ENCODE assay signal across 1 cellular context in genomic region chr17:57902800-57903759, GRCh38.
A peak's percentile ranks its signal among the peaks of the same experiment; 100 is the strongest.
TF ChIP-seq lines count a peak whose summit lies in the region.

No MANE protein-coding gene starts in this region.

TF ChIP-seq in HepG2, 621 proteins besides CTCF, POLR2A, EP300 and RAD21 (continued from another document and continues in another):
- TF ChIP-seq, protein P1, sequence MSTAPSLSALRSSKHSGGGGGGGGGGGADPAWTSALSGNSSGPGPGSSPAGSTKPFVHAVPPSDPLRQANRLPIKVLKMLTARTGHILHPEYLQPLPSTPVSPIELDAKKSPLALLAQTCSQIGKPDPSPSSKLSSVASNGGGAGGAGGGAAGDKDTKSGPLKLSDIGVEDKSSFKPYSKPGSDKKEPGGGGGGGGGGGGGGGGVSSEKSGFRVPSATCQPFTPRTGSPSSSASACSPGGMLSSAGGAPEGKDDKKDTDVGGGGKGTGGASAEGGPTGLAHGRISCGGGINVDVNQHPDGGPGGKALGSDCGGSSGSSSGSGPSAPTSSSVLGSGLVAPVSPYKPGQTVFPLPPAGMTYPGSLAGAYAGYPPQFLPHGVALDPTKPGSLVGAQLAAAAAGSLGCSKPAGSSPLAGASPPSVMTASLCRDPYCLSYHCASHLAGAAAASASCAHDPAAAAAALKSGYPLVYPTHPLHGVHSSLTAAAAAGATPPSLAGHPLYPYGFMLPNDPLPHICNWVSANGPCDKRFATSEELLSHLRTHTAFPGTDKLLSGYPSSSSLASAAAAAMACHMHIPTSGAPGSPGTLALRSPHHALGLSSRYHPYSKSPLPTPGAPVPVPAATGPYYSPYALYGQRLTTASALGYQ (CRISPR knock-in tag; IDR thresholded peaks at IDR 0.05): no peak; the same call in 1 of the 2 replicates
- TF ChIP-seq, protein P2, sequence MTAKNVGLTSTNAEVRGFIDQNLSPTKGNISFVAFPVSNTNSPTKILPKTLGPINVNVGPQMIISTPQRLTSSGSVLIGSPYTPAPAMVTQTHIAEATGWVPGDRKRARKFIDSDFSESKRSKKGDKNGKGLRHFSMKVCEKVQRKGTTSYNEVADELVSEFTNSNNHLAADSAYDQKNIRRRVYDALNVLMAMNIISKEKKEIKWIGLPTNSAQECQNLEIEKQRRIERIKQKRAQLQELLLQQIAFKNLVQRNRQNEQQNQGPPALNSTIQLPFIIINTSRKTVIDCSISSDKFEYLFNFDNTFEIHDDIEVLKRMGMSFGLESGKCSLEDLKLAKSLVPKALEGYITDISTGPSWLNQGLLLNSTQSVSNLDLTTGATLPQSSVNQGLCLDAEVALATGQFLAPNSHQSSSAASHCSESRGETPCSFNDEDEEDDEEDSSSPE (CRISPR knock-in tag; IDR thresholded peaks at IDR 0.05): peak; percentile 65
- TF ChIP-seq PLSCR1 (CRISPR knock-in tag; IDR thresholded peaks at IDR 0.05; ENCODE audit: borderline replicate concordance) (no peak), ISX (CRISPR knock-in tag; conservative IDR thresholded peaks at IDR 0.05) (no peak), ARNT2 (CRISPR knock-in tag; IDR thresholded peaks at IDR 0.05; ENCODE audit: low read depth) (0 out of 2 replicates have a peak, but pooled peaks have one; percentile 46), ZNF335 (CRISPR knock-in tag; IDR thresholded peaks at IDR 0.05) (peak; percentile 90), SNRNP70 (IDR thresholded peaks at IDR 0.05; ENCODE audit: low read depth, low read length) (no peak), ZBTB7B (CRISPR knock-in tag; IDR thresholded peaks at IDR 0.05) (peak; percentile 92), FOXO1 (CRISPR knock-in tag; IDR thresholded peaks at IDR 0.05) (peak; percentile 6), KMT2B (CRISPR knock-in tag; IDR thresholded peaks at IDR 0.05) (peak; percentile 79), ZNF234 (CRISPR knock-in tag; conservative IDR thresholded peaks at IDR 0.05) (no peak), ZNF12 (CRISPR knock-in tag; IDR thresholded peaks at IDR 0.05) (peak; percentile 84), ESRRA (CRISPR knock-in tag; IDR thresholded peaks at IDR 0.05; ENCODE audit: low read depth) (0 out of 2 replicates have a peak, but pooled peaks have one; percentile 53), CEBPZ (IDR thresholded peaks at IDR 0.05; ENCODE audit: low read length) (no peak), RFXANK (CRISPR knock-in tag; IDR thresholded peaks at IDR 0.05) (0 out of 2 replicates have a peak, but pooled peaks have one; percentile 54), ZZZ3 (CRISPR knock-in tag; IDR thresholded peaks at IDR 0.05; ENCODE audit: borderline replicate concordance) (no peak), KLF12 (CRISPR knock-in tag; IDR thresholded peaks at IDR 0.05; ENCODE audit: borderline replicate concordance) (peak; percentile 85; the same call in 1 of the 2 replicates), JUND (CRISPR knock-in tag; IDR thresholded peaks at IDR 0.05) (no peak), ZNF451 (CRISPR knock-in tag; IDR thresholded peaks at IDR 0.05) (0 out of 2 replicates have a peak, but pooled peaks have one; percentile 75), ZBTB42 (CRISPR knock-in tag; IDR thresholded peaks at IDR 0.05) (no peak), ZNF317 (CRISPR knock-in tag; IDR thresholded peaks at IDR 0.05) (0 out of 2 replicates have a peak, but pooled peaks have one; percentile 25), ZNF256 (CRISPR knock-in tag; conservative IDR thresholded peaks at IDR 0.05) (no peak), HNF4A (CRISPR knock-in tag; IDR thresholded peaks at IDR 0.05) (peak; percentile 64), MIER2 (CRISPR knock-in tag; IDR thresholded peaks at IDR 0.05) (peak; percentile 87), ZNF740 (CRISPR knock-in tag; IDR thresholded peaks at IDR 0.05) (no peak; the same call in 1 of the 2 replicates), PCBP2 (optimal IDR thresholded peaks at IDR 0.05; ENCODE audit: low read depth, low read length, poor library complexity, severe bottlenecking) (no peak), MTF2 (CRISPR knock-in tag; IDR thresholded peaks at IDR 0.05; ENCODE audit: borderline replicate concordance) (peak; percentile 51; the same call in 1 of the 2 replicates), ELF3 (CRISPR knock-in tag; IDR thresholded peaks at IDR 0.05) (peak; percentile 100)
- TF ChIP-seq, protein P3, sequence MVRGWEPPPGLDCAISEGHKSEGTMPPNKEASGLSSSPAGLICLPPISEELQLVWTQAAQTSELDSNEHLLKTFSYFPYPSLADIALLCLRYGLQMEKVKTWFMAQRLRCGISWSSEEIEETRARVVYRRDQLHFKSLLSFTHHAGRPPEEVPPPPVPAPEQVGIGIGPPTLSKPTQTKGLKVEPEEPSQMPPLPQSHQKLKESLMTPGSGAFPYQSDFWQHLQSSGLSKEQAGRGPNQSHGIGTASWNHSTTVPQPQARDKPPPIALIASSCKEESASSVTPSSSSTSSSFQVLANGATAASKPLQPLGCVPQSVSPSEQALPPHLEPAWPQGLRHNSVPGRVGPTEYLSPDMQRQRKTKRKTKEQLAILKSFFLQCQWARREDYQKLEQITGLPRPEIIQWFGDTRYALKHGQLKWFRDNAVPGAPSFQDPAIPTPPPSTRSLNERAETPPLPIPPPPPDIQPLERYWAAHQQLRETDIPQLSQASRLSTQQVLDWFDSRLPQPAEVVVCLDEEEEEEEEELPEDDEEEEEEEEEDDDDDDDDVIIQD (CRISPR knock-in tag; IDR thresholded peaks at IDR 0.05; ENCODE audit: low read depth): peak; percentile 69; the same call in 1 of the 2 replicates
- TF ChIP-seq, protein P4, sequence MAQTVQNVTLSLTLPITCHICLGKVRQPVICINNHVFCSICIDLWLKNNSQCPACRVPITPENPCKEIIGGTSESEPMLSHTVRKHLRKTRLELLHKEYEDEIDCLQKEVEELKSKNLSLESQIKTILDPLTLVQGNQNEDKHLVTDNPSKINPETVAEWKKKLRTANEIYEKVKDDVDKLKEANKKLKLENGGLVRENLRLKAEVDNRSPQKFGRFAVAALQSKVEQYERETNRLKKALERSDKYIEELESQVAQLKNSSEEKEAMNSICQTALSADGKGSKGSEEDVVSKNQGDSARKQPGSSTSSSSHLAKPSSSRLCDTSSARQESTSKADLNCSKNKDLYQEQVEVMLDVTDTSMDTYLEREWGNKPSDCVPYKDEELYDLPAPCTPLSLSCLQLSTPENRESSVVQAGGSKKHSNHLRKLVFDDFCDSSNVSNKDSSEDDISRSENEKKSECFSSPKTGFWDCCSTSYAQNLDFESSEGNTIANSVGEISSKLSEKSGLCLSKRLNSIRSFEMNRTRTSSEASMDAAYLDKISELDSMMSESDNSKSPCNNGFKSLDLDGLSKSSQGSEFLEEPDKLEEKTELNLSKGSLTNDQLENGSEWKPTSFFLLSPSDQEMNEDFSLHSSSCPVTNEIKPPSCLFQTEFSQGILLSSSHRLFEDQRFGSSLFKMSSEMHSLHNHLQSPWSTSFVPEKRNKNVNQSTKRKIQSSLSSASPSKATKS (CRISPR knock-in tag; IDR thresholded peaks at IDR 0.05): no peak
- TF ChIP-seq, protein P5, sequence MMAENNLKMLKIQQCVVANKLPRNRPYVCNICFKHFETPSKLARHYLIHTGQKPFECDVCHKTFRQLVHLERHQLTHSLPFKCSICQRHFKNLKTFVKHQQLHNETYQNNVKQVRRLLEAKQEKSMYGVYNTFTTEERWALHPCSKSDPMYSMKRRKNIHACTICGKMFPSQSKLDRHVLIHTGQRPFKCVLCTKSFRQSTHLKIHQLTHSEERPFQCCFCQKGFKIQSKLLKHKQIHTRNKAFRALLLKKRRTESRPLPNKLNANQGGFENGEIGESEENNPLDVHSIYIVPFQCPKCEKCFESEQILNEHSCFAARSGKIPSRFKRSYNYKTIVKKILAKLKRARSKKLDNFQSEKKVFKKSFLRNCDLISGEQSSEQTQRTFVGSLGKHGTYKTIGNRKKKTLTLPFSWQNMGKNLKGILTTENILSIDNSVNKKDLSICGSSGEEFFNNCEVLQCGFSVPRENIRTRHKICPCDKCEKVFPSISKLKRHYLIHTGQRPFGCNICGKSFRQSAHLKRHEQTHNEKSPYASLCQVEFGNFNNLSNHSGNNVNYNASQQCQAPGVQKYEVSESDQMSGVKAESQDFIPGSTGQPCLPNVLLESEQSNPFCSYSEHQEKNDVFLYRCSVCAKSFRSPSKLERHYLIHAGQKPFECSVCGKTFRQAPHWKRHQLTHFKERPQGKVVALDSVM (CRISPR knock-in tag; IDR thresholded peaks at IDR 0.05): 0 out of 2 replicates have a peak, but pooled peaks have one; percentile 45
- TF ChIP-seq, protein P6, sequence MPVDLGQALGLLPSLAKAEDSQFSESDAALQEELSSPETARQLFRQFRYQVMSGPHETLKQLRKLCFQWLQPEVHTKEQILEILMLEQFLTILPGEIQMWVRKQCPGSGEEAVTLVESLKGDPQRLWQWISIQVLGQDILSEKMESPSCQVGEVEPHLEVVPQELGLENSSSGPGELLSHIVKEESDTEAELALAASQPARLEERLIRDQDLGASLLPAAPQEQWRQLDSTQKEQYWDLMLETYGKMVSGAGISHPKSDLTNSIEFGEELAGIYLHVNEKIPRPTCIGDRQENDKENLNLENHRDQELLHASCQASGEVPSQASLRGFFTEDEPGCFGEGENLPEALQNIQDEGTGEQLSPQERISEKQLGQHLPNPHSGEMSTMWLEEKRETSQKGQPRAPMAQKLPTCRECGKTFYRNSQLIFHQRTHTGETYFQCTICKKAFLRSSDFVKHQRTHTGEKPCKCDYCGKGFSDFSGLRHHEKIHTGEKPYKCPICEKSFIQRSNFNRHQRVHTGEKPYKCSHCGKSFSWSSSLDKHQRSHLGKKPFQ (CRISPR knock-in tag; IDR thresholded peaks at IDR 0.05; ENCODE audit: insufficient replicate concordance): peak; percentile 49
- TF ChIP-seq, protein P7, sequence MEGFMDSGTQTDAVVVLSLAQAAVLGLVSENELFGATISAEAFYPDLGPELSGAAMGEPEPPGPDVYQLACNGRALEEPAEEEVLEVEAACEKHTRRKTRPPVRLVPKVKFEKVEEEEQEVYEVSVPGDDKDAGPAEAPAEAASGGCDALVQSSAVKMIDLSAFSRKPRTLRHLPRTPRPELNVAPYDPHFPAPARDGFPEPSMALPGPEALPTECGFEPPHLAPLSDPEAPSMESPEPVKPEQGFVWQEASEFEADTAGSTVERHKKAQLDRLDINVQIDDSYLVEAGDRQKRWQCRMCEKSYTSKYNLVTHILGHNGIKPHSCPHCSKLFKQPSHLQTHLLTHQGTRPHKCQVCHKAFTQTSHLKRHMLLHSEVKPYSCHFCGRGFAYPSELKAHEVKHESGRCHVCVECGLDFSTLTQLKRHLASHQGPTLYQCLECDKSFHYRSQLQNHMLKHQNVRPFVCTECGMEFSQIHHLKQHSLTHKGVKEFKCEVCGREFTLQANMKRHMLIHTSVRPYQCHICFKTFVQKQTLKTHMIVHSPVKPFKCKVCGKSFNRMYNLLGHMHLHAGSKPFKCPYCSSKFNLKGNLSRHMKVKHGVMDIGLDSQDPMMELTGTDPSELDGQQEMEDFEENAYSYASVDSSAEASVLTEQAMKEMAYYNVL (CRISPR knock-in tag; IDR thresholded peaks at IDR 0.05; ENCODE audit: borderline replicate concordance): peak; percentile 84; the same call in 1 of the 2 replicates
